20 cellular contexts compared by ENCODE assay signal in the genomic region with DNA sequence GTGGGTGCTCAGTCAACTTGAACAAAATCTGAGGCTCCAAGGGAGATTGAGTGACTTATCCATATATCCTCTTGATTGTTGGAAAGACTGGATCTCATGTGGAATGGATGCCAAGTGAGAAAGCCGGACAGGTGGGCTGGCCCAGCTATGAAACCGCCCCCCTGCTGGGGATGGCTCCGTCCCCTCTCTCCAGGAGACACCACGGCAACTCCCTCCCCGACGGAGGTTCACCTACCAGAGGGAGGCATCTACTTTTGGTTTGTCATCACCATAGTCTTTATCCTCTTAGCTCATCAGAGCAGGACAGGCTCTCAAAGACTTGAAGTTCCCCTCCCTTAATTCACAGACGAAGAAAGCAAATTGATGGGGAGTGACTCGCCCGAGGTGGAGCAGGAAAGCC. TPM values are rescaled to one million over a fixed set of nuclear protein-coding genes. Genes with fewer than 3 reads are reported as not detected.
DNase-seq lines count a peak whose midpoint lies in the region; ATAC-seq and TF ChIP-seq lines count a peak whose summit lies in the region.
"Had no signal": no experiment of that assay in that cellular context is flagged by ENCODE, and none has a peak within 500 bp of the region (broad histone marks: within the 10 kb centered on the region; RNA-seq: fewer than 3 reads in every experiment).

No MANE protein-coding gene starts in this region.

- TF ChIP-seq CTCF in CD4-positive, alpha-beta T cell (IDR thresholded peaks at IDR 0.05), result no peak
- TF ChIP-seq CTCF in RWPE2 (IDR thresholded peaks at IDR 0.05; ENCODE audit: poor library complexity, severe bottlenecking), result no peak
- no peak for TF ChIP-seq CTCF in spleen (IDR thresholded peaks at IDR 0.05 in 8 of 11, conservative IDR thresholded peaks at IDR 0.05 in 3 of 11)

- no peak overlapping the region for H3K4me3 Mint-ChIP-seq in CD4-positive, alpha-beta T cell
- H3K4me3 Mint-ChIP-seq in naive thymus-derived CD8-positive, alpha-beta T cell, result peak overlapping the region in 1 of 10 donors; percentile 45
- H3K4me3 Mint-ChIP-seq: GM23338, HFFc6 had no signal

- H3K9me3 Mint-ChIP-seq in CD4-positive, alpha-beta T cell, result no peaks in the 10 kb centered on the region
- no peaks in the 10 kb centered on the region for H3K9me3 Mint-ChIP-seq in naive thymus-derived CD8-positive, alpha-beta T cell
- H3K9me3 Mint-ChIP-seq: HFFc6 had no signal

- H3K4me1 ChIP-seq in RWPE2 (ENCODE audit: insufficient read depth, poor library complexity, severe bottlenecking), result peaks cover 4% of the 10 kb centered on the region
- H3K4me1 ChIP-seq in spleen, result peaks cover 11 to 38% (median 19%) of the 10 kb centered on the region in 6 donors
- H3K4me1 ChIP-seq: BE2C had no signal

- ATAC-seq in CD4-positive, alpha-beta T cell (ENCODE audit: poor library complexity), result no peak
- no peak for ATAC-seq in RWPE2 (ENCODE audit: low read depth)
- ATAC-seq in naive thymus-derived CD8-positive, alpha-beta T cell, result no peak
- ATAC-seq: GM23338, K562 had no signal

- H3K4me3 ChIP-seq in RWPE2 (ENCODE audit: severe bottlenecking) (no peak overlapping the region), spleen (no peak overlapping the region)
- H3K4me3 ChIP-seq: GM23338, K562 had no signal

- peaks cover 35% of the 10 kb centered on the region for H3K4me1 Mint-ChIP-seq in CD4-positive, alpha-beta T cell (ENCODE audit: low read depth)
- peaks cover 22 to 38% (median 30%) of the 10 kb centered on the region in 4 donors for H3K4me1 Mint-ChIP-seq in naive thymus-derived CD8-positive, alpha-beta T cell

- DNase-seq in CD4-positive, alpha-beta T cell, result no peak
- DNase-seq in RWPE2 (ENCODE audit: low spot score) (peak; percentile 11), spleen (peak; percentile 57), T-helper 1 cell (no peak), midbrain (lab: John Stamatoyannopoulos, UW) (no peak)
- no peak for DNase-seq in naive thymus-derived CD8-positive, alpha-beta T cell
- DNase-seq in activated CD8-positive, alpha-beta memory T cell treated with anti-CD3 and anti-CD28 coated beads, Interleukin-2, amount 50 U/mL, for 48 hours, result no peak
- DNase-seq: ACHN; BE2C; DMS153; EL; HFFc6; NCI-H146; NCI-H69; NK-92 treated with Interleukin-12 subunit alpha and Interleukin-12 subunit beta, amount 100 ng/mL, for 24 hours; OCI-M1 had no signal

- peaks cover 16% of the 10 kb centered on the region for H3K36me3 Mint-ChIP-seq in CD4-positive, alpha-beta T cell (ENCODE audit: low read depth)
- peaks cover 0 to 8% (median 2%) of the 10 kb centered on the region in 3 donors for H3K36me3 Mint-ChIP-seq in naive thymus-derived CD8-positive, alpha-beta T cell

- TF ChIP-seq POLR2A in spleen (IDR thresholded peaks at IDR 0.05), result no peak

- WGBS in spleen, 5 donors, result 85 to 96% (median 95%) methylated on average over 9 of the region's 9 CpGs

- peaks cover 20% of the 10 kb centered on the region for H3K36me3 ChIP-seq in RWPE2 (ENCODE audit: low read depth)
- H3K36me3 ChIP-seq in spleen, result peaks cover 0 to 18% (median 3%) of the 10 kb centered on the region in 6 donors

- H3K9me3 ChIP-seq in CD4-positive, alpha-beta T cell (ENCODE audit: control insufficient read depth, low read length), result no peaks in the 10 kb centered on the region
- H3K9me3 ChIP-seq in RWPE2 (ENCODE audit: severe bottlenecking) (no peaks in the 10 kb centered on the region), spleen (no peaks in the 10 kb centered on the region)
- H3K9me3 ChIP-seq: BE2C had no signal

- H3K27me3 ChIP-seq in CD4-positive, alpha-beta T cell (ENCODE audit: control insufficient read depth, insufficient read depth, low read length), result no peaks in the 10 kb centered on the region
- H3K27me3 ChIP-seq in RWPE2 (ENCODE audit: insufficient read depth, poor library complexity, severe bottlenecking), result no peaks in the 10 kb centered on the region
- H3K27me3 ChIP-seq in spleen (replicated peaks in 1 of 7), result no peaks in the 10 kb centered on the region

- CTCF ChIA-PET in CD4-positive, alpha-beta T cell (lab: Charles Lee), result no interaction called here

- H3K27ac ChIP-seq in CD4-positive, alpha-beta T cell (ENCODE audit: low read depth, low read length), result no peak overlapping the region
- no peak overlapping the region for H3K27ac ChIP-seq in RWPE2 (ENCODE audit: poor library complexity, severe bottlenecking)
- no peak overlapping the region for H3K27ac ChIP-seq in spleen
- H3K27ac ChIP-seq: HL-60, RWPE1 had no signal

- H3K27me3 Mint-ChIP-seq in CD4-positive, alpha-beta T cell, result no peaks in the 10 kb centered on the region
- H3K27me3 Mint-ChIP-seq in naive thymus-derived CD8-positive, alpha-beta T cell, result no peaks in the 10 kb centered on the region

- POLR2A ChIA-PET in CD4-positive, alpha-beta T cell (lab: Charles Lee), result interaction anchor here (1.2 kb wide), 1 partner anchor 28 kb away, joined by 4 read pairs; no protein-coding TSS in a partner anchor
- POLR2A ChIA-PET in naive thymus-derived CD8-positive, alpha-beta T cell (lab: Charles Lee), result interaction anchor here (1.2 kb wide), 1 partner anchor 10 kb away, joined by 3 read pairs; no protein-coding TSS in a partner anchor

- intact Hi-C loops in CD4-positive, alpha-beta T cell (cut with DNase I, micrococcal nuclease), result loop anchor here in 1 of 2 experiments (5.0 to 10.0 kb wide), 3 partner anchors 113 to 335 kb away; a partner anchor contains a TSS
- intact Hi-C loops in spleen (cut with DNase I; ENCODE audit: low total_unique reads), result no loop called here

- peak overlapping the region; percentile 96 for H3K27ac Mint-ChIP-seq in CD4-positive, alpha-beta T cell
- peak overlapping the region in 8 of 10 donors; percentile 36 to 97 (median 90) for H3K27ac Mint-ChIP-seq in naive thymus-derived CD8-positive, alpha-beta T cell
- H3K27ac Mint-ChIP-seq: GM23338, HFFc6 had no signal

RNA-seq across cellular contexts. Expression of a gene that starts 1.8 kb away (rescaled TPM):
- total RNA-seq in CD4-positive, alpha-beta T cell, result 1 to 10 TPM; 8.9 to 9.0 TPM
- total RNA-seq in naive thymus-derived CD8-positive, alpha-beta T cell, result 10 to 100 TPM; 22.8 to 27.6 TPM
- polyA plus RNA-seq in naive thymus-derived CD8-positive, alpha-beta T cell, result 10 to 100 TPM; 23.3 to 25.1 (median 24.3) TPM
- 10 to 100 TPM; 18.4 to 46.2 (median 24.8) TPM for total RNA-seq in spleen
- 10 to 100 TPM; 13.0 to 18.6 (median 17.0) TPM for polyA plus RNA-seq in spleen

RNA-seq across cellular contexts. Expression of a gene that starts 4.1 kb away (rescaled TPM):
- total RNA-seq in CD4-positive, alpha-beta T cell, result not detected
- not detected for total RNA-seq in naive thymus-derived CD8-positive, alpha-beta T cell
- polyA plus RNA-seq in naive thymus-derived CD8-positive, alpha-beta T cell, result not detected
- 1 to 10 TPM in 4 of 7 donors, under 1 TPM in 2, not detected in 1; 0.34 to 2.5 (median 1.5) TPM for total RNA-seq in spleen
- polyA plus RNA-seq in spleen, result 1 to 10 TPM; 1.7 to 5.7 (median 4.0) TPM
- total RNA-seq: HFFc6, K562 had no signal
- polyA plus RNA-seq: K562 had no signal

RNA-seq across cellular contexts. Expression of a gene that starts 27.7 kb away (rescaled TPM):
- 1 to 10 TPM; 2.2 to 2.5 TPM for total RNA-seq in CD4-positive, alpha-beta T cell
- 10 to 100 TPM; 11.5 to 11.8 TPM for total RNA-seq in naive thymus-derived CD8-positive, alpha-beta T cell
- polyA plus RNA-seq in naive thymus-derived CD8-positive, alpha-beta T cell, result 10 to 100 TPM; 11.6 to 20.3 (median 12.6) TPM
- 10 to 100 TPM in 1 of 7 donors, 1 to 10 TPM in 6; 5.8 to 11.7 (median 7.6) TPM for total RNA-seq in spleen
- polyA plus RNA-seq in spleen, result 1 to 10 TPM; 4.5 to 7.8 (median 6.7) TPM

RNA-seq across cellular contexts. Expression of a gene that starts 36.1 kb away (rescaled TPM):
- 10 to 100 TPM; 30.0 to 34.0 TPM for total RNA-seq in CD4-positive, alpha-beta T cell
- 10 to 100 TPM; 36.7 to 39.0 TPM for total RNA-seq in naive thymus-derived CD8-positive, alpha-beta T cell
- polyA plus RNA-seq in naive thymus-derived CD8-positive, alpha-beta T cell, result 10 to 100 TPM; 24.8 to 34.1 (median 32.6) TPM
- 10 to 100 TPM; 16.2 to 41.8 (median 25.4) TPM for total RNA-seq in spleen
- polyA plus RNA-seq in spleen, result 10 to 100 TPM; 11.8 to 17.7 (median 14.8) TPM

Comparison
In these comparisons a context has a peak if more than half of its experiments do, and no peak if none do; other contexts are left out.
1. DNase-seq: peak in RWPE2 (single experiment) and spleen (single experiment); none in CD4-positive, alpha-beta T cell (0 of 10), naive thymus-derived CD8-positive, alpha-beta T cell (0 of 10), activated CD8-positive, alpha-beta memory T cell treated with anti-CD3 and anti-CD28 coated beads, Interleukin-2, amount 50 U/mL, for 48 hours (single experiment), T-helper 1 cell (0 of 5) and midbrain (single experiment).